ENCODE assay signal across 25 cellular contexts in the genomic region with DNA sequence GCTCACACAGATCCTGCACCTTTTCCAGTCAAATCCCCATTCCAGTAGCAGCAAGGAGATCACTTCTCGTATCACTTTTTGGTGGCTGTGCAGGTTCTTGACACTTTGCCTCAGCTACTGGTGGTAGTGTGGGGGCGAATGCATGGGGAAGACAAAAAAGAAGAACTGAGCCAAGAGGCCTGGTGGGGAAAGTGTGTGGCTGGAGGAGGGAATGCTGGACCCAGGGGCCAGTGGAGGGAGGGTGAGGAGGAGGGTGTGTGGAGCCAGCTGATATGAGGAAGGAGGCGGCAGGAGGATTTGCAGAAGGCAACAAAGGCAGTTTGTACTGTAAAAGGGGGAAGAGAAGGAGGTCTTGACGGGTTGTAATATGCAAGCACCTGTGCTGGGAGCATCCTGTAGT.
"Had no signal": no experiment of that assay in that cellular context is flagged by ENCODE, and none has a peak within 500 bp of the region (broad histone marks: within the 10 kb centered on the region; RNA-seq: fewer than 3 reads in every experiment).

No MANE protein-coding gene starts in this region.

- H3K9me3 ChIP-seq: breast epithelium, Peyer's patch, SJSA1 had no signal

- DNase-seq: activated CD4-positive, alpha-beta T cell treated with anti-CD3 and anti-CD28 coated beads for 4 hours; activated CD8-positive, alpha-beta memory T cell treated with anti-CD3 and anti-CD28 coated beads, Interleukin-2, amount 50 U/mL, for 4 hours; activated CD8-positive, alpha-beta T cell treated with anti-CD3 and anti-CD28 coated beads for 36 hours; activated gamma-delta T cell treated with Interleukin-2 at 50 U/mL for 16 hours; activated naive CD4-positive, alpha-beta T cell treated with anti-CD3 and anti-CD28 coated beads, Interleukin-2, amount 10 ng/mL, durations not matched to agents 7 days and 5 days; activated T-cell treated with anti-CD3 and anti-CD28 coated beads, Interleukin-2, amount 50 U/mL, for 72 hours; aorta; caudate nucleus; KG1; NCI-H1105 treated with DMSO at 0.1 percent for 48 hours; NCI-H1436 treated with DMSO at 0.1 percent for 48 hours; NCI-H187; NCI-H2081; NCI-H510A treated with DMSO at 0.1 percent for 48 hours; NCI-H69; NK-92 treated with Interleukin-12 subunit alpha and Interleukin-12 subunit beta, amount 100 ng/mL, for 24 hours; Peyer's patch; SHP77; T-helper 17 cell; T-helper 9 cell had no signal

- H3K27ac ChIP-seq: breast epithelium, Peyer's patch, RWPE1, SJSA1, WERI-Rb-1 had no signal

- H3K4me1 ChIP-seq: breast epithelium, Peyer's patch, SJSA1 had no signal

- H3K36me3 ChIP-seq: breast epithelium, Peyer's patch, SJSA1, WERI-Rb-1 had no signal

- H3K27me3 ChIP-seq: breast epithelium, Peyer's patch had no signal

- ATAC-seq: activated CD8-positive, alpha-beta T cell treated with anti-CD3 and anti-CD28 coated beads for 36 hours; activated T-cell treated with anti-CD3 and anti-CD28 coated beads, Interleukin-2, amount 50 U/mL, for 72 hours; SK-N-SH treated with all-trans-retinoic acid at 6 μM for 48 hours; T-helper 17 cell had no signal

- H3K4me3 ChIP-seq: breast epithelium, Peyer's patch, SJSA1 had no signal
